8 cellular contexts compared by ENCODE assay signal in the genomic region with DNA sequence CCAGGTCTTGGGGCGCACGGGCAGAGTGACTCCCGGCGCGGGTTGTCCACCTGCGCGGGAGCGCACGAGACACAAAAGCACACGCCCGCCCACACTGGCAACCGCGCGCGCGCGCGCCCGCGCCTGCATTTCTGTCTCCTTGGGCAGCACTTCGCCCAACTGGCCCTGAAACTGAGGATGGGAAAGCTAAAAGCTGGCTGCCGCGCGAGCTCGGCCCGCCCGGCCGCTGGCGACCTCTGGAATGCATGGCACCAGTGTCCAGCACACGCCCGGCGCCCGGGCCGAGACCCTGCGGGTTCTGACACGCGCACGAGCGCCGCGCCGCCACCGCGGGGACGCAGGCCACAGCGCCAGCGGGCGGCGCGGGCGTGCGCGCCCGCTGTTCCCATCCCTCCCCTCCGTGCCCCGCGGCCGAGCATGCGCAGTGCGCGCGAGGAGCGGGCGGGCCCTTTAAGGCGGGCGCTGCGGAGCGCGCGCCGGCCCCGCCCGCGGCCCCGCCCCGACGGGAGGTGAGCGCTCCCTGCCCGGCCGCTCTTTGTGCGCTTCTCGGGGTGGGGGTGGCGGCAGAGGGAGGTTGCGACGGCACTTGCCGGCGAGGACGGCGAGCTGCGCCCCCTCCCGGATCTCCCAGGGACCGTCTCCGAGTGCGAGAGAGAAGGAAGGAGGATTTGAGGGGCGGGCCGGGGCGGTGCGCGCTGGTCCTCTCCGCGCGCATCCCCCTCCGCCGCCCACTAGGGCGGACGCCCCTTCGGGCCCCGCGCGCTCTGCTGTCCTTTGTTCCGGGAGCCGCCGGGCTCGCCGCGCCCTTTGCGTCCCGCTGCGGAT. TPM values are rescaled to one million over a fixed set of nuclear protein-coding genes. Genes with fewer than 3 reads are reported as not detected.
DNase-seq lines count a peak whose midpoint lies in the region; ATAC-seq and TF ChIP-seq lines count a peak whose summit lies in the region.

No MANE protein-coding gene starts in this region.

- H3K27ac Mint-ChIP-seq in nephron, result peak overlapping the region; percentile 98 to 99 (median 99)

- H3K27me3 Mint-ChIP-seq in nephron (ENCODE audit: low read depth), result peaks cover 9% of the 10 kb centered on the region

- H3K4me3 ChIP-seq in Peyer's patch, result peak overlapping the region; percentile 58 to 87 (median 66)

- H3K4me1 ChIP-seq in Peyer's patch, result peaks cover 0 to 28% (median 5%) of the 10 kb centered on the region in 4 donors

- H3K27me3 ChIP-seq in Peyer's patch, result no peaks in the 10 kb centered on the region

- H3K4me1 Mint-ChIP-seq in nephron, result peaks cover 28% of the 10 kb centered on the region

- peaks cover 20% of the 10 kb centered on the region for H3K36me3 Mint-ChIP-seq in nephron (ENCODE audit: low read depth)

- H3K9me3 Mint-ChIP-seq in nephron, result no peaks in the 10 kb centered on the region

- peak in 1 of 2 donors; percentile 28 for TF ChIP-seq POLR2A in Peyer's patch (IDR thresholded peaks at IDR 0.05)

- in situ Hi-C loops in KBM-7 (cut with MboI; ENCODE audit: low pct_unique_long_range_greater_than_20kb, low sequenced_read_pairs), result loop anchor here (10.0 kb wide), 1 partner anchor 92 kb away; no protein-coding TSS in a partner anchor

- H3K36me3 ChIP-seq in Peyer's patch, result no peaks in the 10 kb centered on the region

- peak; percentile 53 for ATAC-seq in GM21717 (IDR thresholded peaks at IDR 0.05; ENCODE audit: unreplicated experiment)

- DNase-seq in DMS53 treated with DMSO at 0.1 percent for 48 hours (lab: John Stamatoyannopoulos, UW; ENCODE audit: unreplicated experiment), result peak; percentile 76
- peak; percentile 100 for DNase-seq in KBM-7
- peak; percentile 63 to 91 (median 89) for DNase-seq in Peyer's patch
- peak; percentile 68 to 80 for DNase-seq in activated T-helper 1 cell treated with anti-CD3 and anti-CD28 coated beads, Interleukin-2, amount 50 U/mL, for 16 hours (ENCODE audit: low read depth in 1 of 2, low spot score in 1 of 2)
- DNase-seq in fibroblast of peridontal ligament (ENCODE audit: extremely low read depth), result peak; percentile 80
- DNase-seq in stimulated activated naive CD4-positive, alpha-beta T cell treated with Interleukin-2 at 50 U/mL for 16 hours (lab: John Stamatoyannopoulos, UW), result peak; percentile 86

- H3K4me3 Mint-ChIP-seq in nephron, result peak overlapping the region; percentile 95 to 98 (median 98)

- no peaks in the 10 kb centered on the region for H3K9me3 ChIP-seq in Peyer's patch

- TF ChIP-seq CTCF in Peyer's patch (IDR thresholded peaks at IDR 0.05), result peak in 5 of 6 experiments; percentile 15 to 67 (median 59)
- TF ChIP-seq CTCF in nephron (IDR thresholded peaks at IDR 0.05; ENCODE audit: unreplicated experiment in 3 of 3), result peak; percentile 81 to 90 (median 86)

- H3K27ac ChIP-seq in Peyer's patch, result peak overlapping the region; percentile 77 to 90 (median 86)

RNA-seq across cellular contexts. Expression of a gene that starts 1.1 kb away (rescaled TPM):
- total RNA-seq in Peyer's patch, result 1 to 10 TPM in 2 of 4 donors, under 1 TPM in 1, not detected in 1; 0.40 to 1.7 (median 1.1) TPM

Comparison
In these comparisons a context has a peak if more than half of its experiments do, and no peak if none do; other contexts are left out.
1. Peak in every context shown above with its lines: DNase-seq, ATAC-seq, H3K4me3 ChIP-seq and H3K27ac ChIP-seq.